8 cellular contexts compared by ENCODE assay signal in the genomic region with DNA sequence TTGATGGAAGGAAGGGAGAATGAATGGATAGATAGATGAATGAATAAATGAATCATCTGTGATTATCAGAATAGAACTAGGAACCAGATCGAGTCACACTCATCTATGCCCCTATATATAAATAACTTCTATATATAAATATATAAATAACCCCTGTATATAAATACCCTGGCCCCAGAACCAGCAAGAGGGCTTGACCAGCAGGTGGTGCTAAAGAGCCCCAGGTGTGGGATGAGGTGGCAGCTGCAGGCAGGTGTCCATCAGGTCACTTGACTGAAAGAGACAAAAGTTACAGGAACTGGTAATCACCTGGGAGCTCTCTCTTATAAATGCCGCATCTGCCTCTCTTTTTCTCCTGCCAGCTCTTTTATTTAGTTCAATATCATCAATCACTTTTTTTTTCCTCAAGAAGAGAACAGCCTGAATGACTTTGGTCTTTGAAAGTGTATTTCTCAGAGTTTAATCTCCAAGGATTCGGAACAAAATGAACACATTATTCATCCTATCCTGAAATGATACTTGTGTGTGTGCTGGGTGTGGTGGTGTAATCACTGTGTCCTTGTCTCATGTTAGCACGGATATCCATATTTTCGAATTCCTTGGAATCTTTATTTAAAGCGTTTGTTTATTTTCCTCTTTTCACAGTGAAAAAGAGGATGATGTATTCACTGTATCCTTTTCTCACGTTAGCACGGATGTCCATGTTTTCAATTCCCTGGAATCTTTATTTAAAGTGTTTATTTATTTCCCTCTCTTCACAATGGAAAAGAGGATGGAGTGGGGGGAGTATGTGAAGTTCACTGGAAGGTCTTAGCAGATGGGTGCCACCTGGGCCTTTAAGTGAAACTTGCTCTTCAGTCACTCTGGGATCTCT. TPM values are rescaled to one million over a fixed set of nuclear protein-coding genes. Genes with fewer than 3 reads are reported as not detected.
A peak's percentile ranks its signal among the peaks of the same experiment; 100 is the strongest.
DNase-seq lines count a peak whose midpoint lies in the region; ATAC-seq and TF ChIP-seq lines count a peak whose summit lies in the region.

No MANE protein-coding gene starts in this region.

- H3K27me3 Mint-ChIP-seq in activated naive CD8-positive, alpha-beta T cell, result peaks cover 5% of the 10 kb centered on the region

- no peak for TF ChIP-seq EP300 in Ishikawa (IDR thresholded peaks at IDR 0.05; ENCODE audit: borderline replicate concordance)

- H3K4me3 ChIP-seq in right atrium auricular region, result no peak overlapping the region

- no peaks in the 10 kb centered on the region for H3K27me3 ChIP-seq in right atrium auricular region

- peaks cover 2% of the 10 kb centered on the region for H3K36me3 Mint-ChIP-seq in activated naive CD8-positive, alpha-beta T cell

- no peaks in the 10 kb centered on the region for H3K36me3 ChIP-seq in right atrium auricular region

- peaks cover 3% of the 10 kb centered on the region for H3K9me3 Mint-ChIP-seq in activated naive CD8-positive, alpha-beta T cell (ENCODE audit: low read depth)

- H3K27ac Mint-ChIP-seq in activated naive CD8-positive, alpha-beta T cell, result peak overlapping the region; percentile 50

- TF ChIP-seq RAD21 in Ishikawa (IDR thresholded peaks at IDR 0.05; ENCODE audit: low read depth), result peak; percentile 67

- DNase-seq in GM10266 (ENCODE audit: extremely low spot score), result peak; percentile 68
- DNase-seq in SK-MEL-5 (ENCODE audit: low read depth, low spot score), result peak; percentile 58
- no peak for DNase-seq in right atrium auricular region (ENCODE audit: low spot score)
- DNase-seq in stimulated activated CD4-positive, alpha-beta T cell treated with anti-CD3 and anti-CD28 coated beads, Interleukin-12 subunit alpha, Interleukin-12 subunit beta, amount 100 ng/mL, for 24 hours (ENCODE audit: low read depth in 2 of 2), result peak; percentile 48 to 77
- no peak for DNase-seq in AG08396 (ENCODE audit: low spot score)

- no peaks in the 10 kb centered on the region for H3K9me3 ChIP-seq in right atrium auricular region

- no peak overlapping the region for H3K27ac ChIP-seq in right atrium auricular region

- H3K4me1 Mint-ChIP-seq in activated naive CD8-positive, alpha-beta T cell (ENCODE audit: low read depth), result peaks cover 36% of the 10 kb centered on the region

- in situ Hi-C loops in SK-MEL-5 (cut with HindIII; ENCODE audit: low pct_unique_long_range_greater_than_20kb, low sequenced_read_pairs), result no loop called here

- no peak for ATAC-seq in GM18858 (IDR thresholded peaks at IDR 0.05; ENCODE audit: unreplicated experiment)

- H3K4me3 Mint-ChIP-seq in activated naive CD8-positive, alpha-beta T cell, result no peak overlapping the region

- TF ChIP-seq CTCF in GM10266 (IDR thresholded peaks at IDR 0.05; ENCODE audit: control insufficient read depth, insufficient read depth, low read depth, missing control alignments) (peak; percentile 69), right atrium auricular region (IDR thresholded peaks at IDR 0.05) (peak; percentile 75 to 81)

- no peaks in the 10 kb centered on the region for H3K4me1 ChIP-seq in right atrium auricular region

TF ChIP-seq in Ishikawa, 13 proteins besides CTCF, POLR2A, EP300 and RAD21:
- no peak for TF ChIP-seq YY1 (IDR thresholded peaks at IDR 0.05; ENCODE audit: low read depth)
- TF ChIP-seq, protein P1, sequence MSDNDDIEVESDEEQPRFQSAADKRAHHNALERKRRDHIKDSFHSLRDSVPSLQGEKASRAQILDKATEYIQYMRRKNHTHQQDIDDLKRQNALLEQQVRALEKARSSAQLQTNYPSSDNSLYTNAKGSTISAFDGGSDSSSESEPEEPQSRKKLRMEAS (IDR thresholded peaks at IDR 0.05), result no peak
- TF ChIP-seq CREB1 (IDR thresholded peaks at IDR 0.05; ENCODE audit: low read depth), result no peak
- TF ChIP-seq NFIC (IDR thresholded peaks at IDR 0.05), result no peak
- TF ChIP-seq, protein P2, sequence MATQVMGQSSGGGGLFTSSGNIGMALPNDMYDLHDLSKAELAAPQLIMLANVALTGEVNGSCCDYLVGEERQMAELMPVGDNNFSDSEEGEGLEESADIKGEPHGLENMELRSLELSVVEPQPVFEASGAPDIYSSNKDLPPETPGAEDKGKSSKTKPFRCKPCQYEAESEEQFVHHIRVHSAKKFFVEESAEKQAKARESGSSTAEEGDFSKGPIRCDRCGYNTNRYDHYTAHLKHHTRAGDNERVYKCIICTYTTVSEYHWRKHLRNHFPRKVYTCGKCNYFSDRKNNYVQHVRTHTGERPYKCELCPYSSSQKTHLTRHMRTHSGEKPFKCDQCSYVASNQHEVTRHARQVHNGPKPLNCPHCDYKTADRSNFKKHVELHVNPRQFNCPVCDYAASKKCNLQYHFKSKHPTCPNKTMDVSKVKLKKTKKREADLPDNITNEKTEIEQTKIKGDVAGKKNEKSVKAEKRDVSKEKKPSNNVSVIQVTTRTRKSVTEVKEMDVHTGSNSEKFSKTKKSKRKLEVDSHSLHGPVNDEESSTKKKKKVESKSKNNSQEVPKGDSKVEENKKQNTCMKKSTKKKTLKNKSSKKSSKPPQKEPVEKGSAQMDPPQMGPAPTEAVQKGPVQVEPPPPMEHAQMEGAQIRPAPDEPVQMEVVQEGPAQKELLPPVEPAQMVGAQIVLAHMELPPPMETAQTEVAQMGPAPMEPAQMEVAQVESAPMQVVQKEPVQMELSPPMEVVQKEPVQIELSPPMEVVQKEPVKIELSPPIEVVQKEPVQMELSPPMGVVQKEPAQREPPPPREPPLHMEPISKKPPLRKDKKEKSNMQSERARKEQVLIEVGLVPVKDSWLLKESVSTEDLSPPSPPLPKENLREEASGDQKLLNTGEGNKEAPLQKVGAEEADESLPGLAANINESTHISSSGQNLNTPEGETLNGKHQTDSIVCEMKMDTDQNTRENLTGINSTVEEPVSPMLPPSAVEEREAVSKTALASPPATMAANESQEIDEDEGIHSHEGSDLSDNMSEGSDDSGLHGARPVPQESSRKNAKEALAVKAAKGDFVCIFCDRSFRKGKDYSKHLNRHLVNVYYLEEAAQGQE (IDR thresholded peaks at IDR 0.05; ENCODE audit: low read depth), result no peak
- no peak for TF ChIP-seq ZBTB7A (IDR thresholded peaks at IDR 0.05; ENCODE audit: low read depth)
- TF ChIP-seq EGR1 (IDR thresholded peaks at IDR 0.05), result no peak
- TF ChIP-seq FOXM1 (IDR thresholded peaks at IDR 0.05; ENCODE audit: borderline replicate concordance, low read depth), result no peak
TF ChIP-seq in Ishikawa: peak in this region for 0.

RNA-seq across cellular contexts. Expression of a gene that starts 35.4 kb away (rescaled TPM):
- 30.0 and 30.7 TPM in 2 replicates for total RNA-seq in SK-MEL-5 (2014; rRNA removed; shearing (Covaris generic))
- polyA plus RNA-seq in SK-MEL-5 (2015; cell fraction: cytosol; rRNA removed), result 40.8 and 44.6 TPM in 2 replicates
- polyA plus RNA-seq in SK-MEL-5 (2015; cell fraction: nucleus; rRNA removed), result 40.2 and 55.7 TPM in 2 replicates
- 10 to 100 TPM; 15.2 to 23.8 TPM for total RNA-seq in right atrium auricular region

Comparison
In these comparisons a context has a peak if more than half of its experiments do, and no peak if none do; other contexts are left out.
1. DNase-seq: peak in GM10266 (single experiment), SK-MEL-5 (single experiment) and stimulated activated CD4-positive, alpha-beta T cell treated with anti-CD3 and anti-CD28 coated beads, Interleukin-12 subunit alpha, Interleukin-12 subunit beta, amount 100 ng/mL, for 24 hours (2 of 2); none in right atrium auricular region (single experiment) and AG08396 (single experiment).